Comparison of ENCODE assay signal across 8 cellular contexts in the genomic region with DNA sequence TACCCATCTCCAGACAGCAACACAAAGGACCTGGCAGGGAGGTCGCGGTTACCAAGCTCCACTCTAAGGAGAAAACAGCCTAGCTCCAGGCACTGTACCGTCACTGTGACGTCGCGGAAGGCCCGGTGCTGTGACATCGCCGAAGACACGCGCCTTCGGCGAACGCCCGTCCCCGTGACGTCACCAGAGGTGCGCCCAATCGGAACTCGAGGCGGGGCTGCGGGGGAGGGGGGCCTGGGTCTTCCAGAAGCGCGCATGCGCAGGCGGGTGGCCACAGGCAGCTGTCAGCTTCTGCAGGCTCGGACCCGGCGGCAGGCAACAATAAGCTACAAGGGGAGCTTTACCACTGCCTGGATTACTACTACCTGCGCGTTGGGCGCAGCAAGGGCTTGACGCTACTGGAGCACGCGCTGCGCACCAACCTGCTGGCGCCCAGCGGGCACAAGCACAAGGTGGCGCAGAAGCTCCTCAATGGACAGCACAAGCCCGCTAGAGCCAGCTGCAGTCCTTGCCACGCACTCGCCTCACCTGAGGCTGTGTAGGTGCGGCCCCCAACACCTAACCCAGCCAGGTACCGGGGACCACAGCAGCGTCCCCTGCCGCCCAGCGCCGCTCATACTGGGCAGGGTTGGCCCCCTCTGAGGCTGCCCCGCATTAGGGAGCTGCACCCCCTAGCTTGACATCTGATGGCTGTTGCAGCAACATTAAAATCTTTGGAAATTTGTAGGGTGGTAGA.
DNase-seq lines count a peak whose midpoint lies in the region; ATAC-seq and TF ChIP-seq lines count a peak whose summit lies in the region.

No MANE protein-coding gene starts in this region.

- DNase-seq in DMS79 treated with DMSO at 0.1 percent for 48 hours (lab: John Stamatoyannopoulos, UW) = peak; percentile 63
- peak; percentile 84 for DNase-seq in NCI-H2107 treated with DMSO at 0.1 percent for 48 hours (lab: John Stamatoyannopoulos, UW; ENCODE audit: unreplicated experiment)
- peak; percentile 86 for DNase-seq in activated CD8-positive, alpha-beta T cell treated with anti-CD3 and anti-CD28 coated beads, Interleukin-2, amount 10 ng/mL, durations not matched to agents 7 days and 5 days
- DNase-seq in stimulated activated CD4-positive, alpha-beta T cell treated with anti-CD3 and anti-CD28 coated beads, Interleukin-2, amount 100 ng/mL, for 4 hours (ENCODE audit: low read depth) = peak; percentile 82
- DNase-seq in NAMALWA (ENCODE audit: low spot score) = no peak

- no peaks in the 10 kb centered on the region for H3K36me3 Mint-ChIP-seq in activated CD8-positive, alpha-beta T cell treated with anti-CD3 and anti-CD28 coated beads, Interleukin-2, amount 10 ng/mL, durations not matched to agents 7 days and 5 days (ENCODE audit: low read depth)

- H3K9me3 Mint-ChIP-seq in activated CD8-positive, alpha-beta T cell treated with anti-CD3 and anti-CD28 coated beads, Interleukin-2, amount 10 ng/mL, durations not matched to agents 7 days and 5 days (ENCODE audit: insufficient read depth) = no peaks in the 10 kb centered on the region

- H3K4me3 ChIP-seq in HEK293 (ENCODE audit: low read depth, low read length) (peak overlapping the region; percentile 34), duodenal mucosa (ENCODE audit: low read depth in 1 of 2, low read length in 2 of 2) (peak overlapping the region; percentile 68 to 78), liver (ENCODE audit: low read depth in 1 of 3, low read length in 3 of 3) (peak overlapping the region; percentile 29 to 63 (median 49))

- TF ChIP-seq CTCF in HEK293 (tag by site-specific recombination; IDR thresholded peaks at IDR 0.05) (peak; percentile 68), liver (IDR thresholded peaks at IDR 0.05; ENCODE audit: low read depth, low read length, missing input control) (peak; percentile 44)

- H3K36me3 ChIP-seq in HEK293 (ENCODE audit: control insufficient read depth in 2 of 2, insufficient read depth in 1 of 2, low read length in 2 of 2) = no peaks in the 10 kb centered on the region; a peak in 1 of 3 replicates
- peaks cover 0 to 5% of the 10 kb centered on the region in 2 donors for H3K36me3 ChIP-seq in duodenal mucosa (ENCODE audit: control insufficient read depth in 1 of 2, insufficient read depth in 2 of 2, low read length in 2 of 2)
- H3K36me3 ChIP-seq in liver (ENCODE audit: control insufficient read depth in 4 of 4, insufficient read depth in 3 of 4, low read depth in 1 of 4, low read length in 3 of 4) = peaks cover 2 to 14% (median 11%) of the 10 kb centered on the region in 4 donors

- H3K27me3 Mint-ChIP-seq in activated CD8-positive, alpha-beta T cell treated with anti-CD3 and anti-CD28 coated beads, Interleukin-2, amount 10 ng/mL, durations not matched to agents 7 days and 5 days (ENCODE audit: low read depth) = no peaks in the 10 kb centered on the region

- H3K27ac Mint-ChIP-seq in activated CD8-positive, alpha-beta T cell treated with anti-CD3 and anti-CD28 coated beads, Interleukin-2, amount 10 ng/mL, durations not matched to agents 7 days and 5 days = peak overlapping the region; percentile 68

- no peak overlapping the region for H3K27ac ChIP-seq in HEK293 (ENCODE audit: extremely low read depth, low read depth, low read length)
- H3K27ac ChIP-seq in duodenal mucosa (ENCODE audit: low read depth, low read length) = no peak overlapping the region
- H3K27ac ChIP-seq in liver (ENCODE audit: low read depth in 1 of 2, low read length in 2 of 2) = peak overlapping the region; percentile 85 to 87

- WGBS in liver = 7% methylated on average over 49 of the region's 49 CpGs

- H3K9ac ChIP-seq in duodenal mucosa (ENCODE audit: low read depth in 1 of 2, low read length in 2 of 2) = peak overlapping the region; percentile 50 to 64
- no peak overlapping the region for H3K9ac ChIP-seq in liver (ENCODE audit: low read depth in 1 of 2, low read length in 2 of 2)

- CTCF ChIA-PET in HEK293 (lab: Yijun Ruan, JAX) = interaction anchor here (0.6 to 1.4 kb wide), 13 partner anchors 8 to 364 kb away, joined by 3 to 8 read pairs (median 4); no protein-coding TSS in a partner anchor
- CTCF ChIA-PET in activated CD8-positive, alpha-beta T cell treated with anti-CD3 and anti-CD28 coated beads, Interleukin-2, amount 10 ng/mL, durations not matched to agents 7 days and 5 days (lab: Charles Lee) = interaction anchor here (0.8 to 1.4 kb wide), 6 partner anchors 8 to 338 kb away, joined by 3 to 4 read pairs (median 4); a partner anchor contains a TSS

- H3K4me3 Mint-ChIP-seq in activated CD8-positive, alpha-beta T cell treated with anti-CD3 and anti-CD28 coated beads, Interleukin-2, amount 10 ng/mL, durations not matched to agents 7 days and 5 days = peak overlapping the region; percentile 68

- H3K9me3 ChIP-seq in HEK293 (ENCODE audit: control insufficient read depth, insufficient read depth, low read depth, low read length) (no peaks in the 10 kb centered on the region), duodenal mucosa (ENCODE audit: control insufficient read depth in 1 of 2, low read length in 2 of 2) (no peaks in the 10 kb centered on the region), liver (ENCODE audit: control insufficient read depth in 4 of 4, low read length in 3 of 4) (no peaks in the 10 kb centered on the region)

- POLR2A ChIA-PET in HEK293 (lab: Yijun Ruan, JAX) = interaction anchor here (1.0 to 1.4 kb wide), 3 partner anchors 80 to 240 kb away, joined by 3 to 6 read pairs (median 6); a partner anchor contains a TSS
- POLR2A ChIA-PET in activated CD8-positive, alpha-beta T cell treated with anti-CD3 and anti-CD28 coated beads, Interleukin-2, amount 10 ng/mL, durations not matched to agents 7 days and 5 days (lab: Charles Lee) = interaction anchor here (0.8 to 1.7 kb wide), 2 partner anchors 80 to 431 kb away, joined by 4 to 5 read pairs; no protein-coding TSS in a partner anchor

- peak; percentile 80 for TF ChIP-seq RAD21 in liver (IDR thresholded peaks at IDR 0.05)

- H3K4me1 Mint-ChIP-seq in activated CD8-positive, alpha-beta T cell treated with anti-CD3 and anti-CD28 coated beads, Interleukin-2, amount 10 ng/mL, durations not matched to agents 7 days and 5 days (ENCODE audit: low read depth) = peaks cover 23% of the 10 kb centered on the region

- peak; percentile 88 for ATAC-seq in activated CD8-positive, alpha-beta T cell treated with anti-CD3 and anti-CD28 coated beads, Interleukin-2, amount 10 ng/mL, durations not matched to agents 7 days and 5 days

- no peaks in the 10 kb centered on the region for H3K4me1 ChIP-seq in HEK293 (ENCODE audit: control insufficient read depth, insufficient read depth, low read length)
- H3K4me1 ChIP-seq in duodenal mucosa (ENCODE audit: control insufficient read depth in 1 of 2, insufficient read depth in 2 of 2, low read length in 2 of 2) = peaks cover 7 to 9% of the 10 kb centered on the region in 2 donors
- peaks cover 3 to 12% (median 6%) of the 10 kb centered on the region in 4 donors for H3K4me1 ChIP-seq in liver (ENCODE audit: control insufficient read depth in 4 of 4, insufficient read depth in 4 of 4, low read length in 3 of 4)

- H3K27me3 ChIP-seq in duodenal mucosa (ENCODE audit: control insufficient read depth in 1 of 2, insufficient read depth in 2 of 2, low read length in 2 of 2) (no peaks in the 10 kb centered on the region), liver (ENCODE audit: control insufficient read depth in 4 of 4, insufficient read depth in 4 of 4, low read length in 3 of 4) (no peaks in the 10 kb centered on the region)

TF ChIP-seq in HEK293, 187 proteins besides CTCF, POLR2A, EP300 and RAD21 (continues in another document):
- TF ChIP-seq KLF8 (tag by site-specific recombination; IDR thresholded peaks at IDR 0.05) (peak; percentile 49; the same call in 1 of the 2 replicates), ZBTB8A (tag by site-specific recombination; IDR thresholded peaks at IDR 0.05) (peak; percentile 68), OSR2 (tag by site-specific recombination; IDR thresholded peaks at IDR 0.05) (peak; percentile 51; the same call in 1 of the 2 replicates), ZBTB20 (tag by site-specific recombination; IDR thresholded peaks at IDR 0.05) (0 out of 2 replicates have a peak, but pooled peaks have one; percentile 7), ZNF610 (tag by site-specific recombination; IDR thresholded peaks at IDR 0.05; ENCODE audit: borderline replicate concordance) (no peak), SP3 (tag by site-specific recombination; IDR thresholded peaks at IDR 0.05) (peak; percentile 61), ZIC2 (tag by site-specific recombination; IDR thresholded peaks at IDR 0.05) (peak; percentile 51)

TF ChIP-seq in liver, 16 proteins besides CTCF, POLR2A, EP300 and RAD21 (continues in another document):
- TF ChIP-seq YY1 (IDR thresholded peaks at IDR 0.05) (peak; percentile 64), FOXA1 (IDR thresholded peaks at IDR 0.05) (no peak), JUND (IDR thresholded peaks at IDR 0.05) (no peak), SP1 (IDR thresholded peaks at IDR 0.05) (peak; percentile 36), HNF4A (conservative IDR thresholded peaks at IDR 0.05) (no peak)
- TF ChIP-seq, protein P1, sequence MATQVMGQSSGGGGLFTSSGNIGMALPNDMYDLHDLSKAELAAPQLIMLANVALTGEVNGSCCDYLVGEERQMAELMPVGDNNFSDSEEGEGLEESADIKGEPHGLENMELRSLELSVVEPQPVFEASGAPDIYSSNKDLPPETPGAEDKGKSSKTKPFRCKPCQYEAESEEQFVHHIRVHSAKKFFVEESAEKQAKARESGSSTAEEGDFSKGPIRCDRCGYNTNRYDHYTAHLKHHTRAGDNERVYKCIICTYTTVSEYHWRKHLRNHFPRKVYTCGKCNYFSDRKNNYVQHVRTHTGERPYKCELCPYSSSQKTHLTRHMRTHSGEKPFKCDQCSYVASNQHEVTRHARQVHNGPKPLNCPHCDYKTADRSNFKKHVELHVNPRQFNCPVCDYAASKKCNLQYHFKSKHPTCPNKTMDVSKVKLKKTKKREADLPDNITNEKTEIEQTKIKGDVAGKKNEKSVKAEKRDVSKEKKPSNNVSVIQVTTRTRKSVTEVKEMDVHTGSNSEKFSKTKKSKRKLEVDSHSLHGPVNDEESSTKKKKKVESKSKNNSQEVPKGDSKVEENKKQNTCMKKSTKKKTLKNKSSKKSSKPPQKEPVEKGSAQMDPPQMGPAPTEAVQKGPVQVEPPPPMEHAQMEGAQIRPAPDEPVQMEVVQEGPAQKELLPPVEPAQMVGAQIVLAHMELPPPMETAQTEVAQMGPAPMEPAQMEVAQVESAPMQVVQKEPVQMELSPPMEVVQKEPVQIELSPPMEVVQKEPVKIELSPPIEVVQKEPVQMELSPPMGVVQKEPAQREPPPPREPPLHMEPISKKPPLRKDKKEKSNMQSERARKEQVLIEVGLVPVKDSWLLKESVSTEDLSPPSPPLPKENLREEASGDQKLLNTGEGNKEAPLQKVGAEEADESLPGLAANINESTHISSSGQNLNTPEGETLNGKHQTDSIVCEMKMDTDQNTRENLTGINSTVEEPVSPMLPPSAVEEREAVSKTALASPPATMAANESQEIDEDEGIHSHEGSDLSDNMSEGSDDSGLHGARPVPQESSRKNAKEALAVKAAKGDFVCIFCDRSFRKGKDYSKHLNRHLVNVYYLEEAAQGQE (IDR thresholded peaks at IDR 0.05) = peak; percentile 46

Comparison
In these comparisons a context has a peak if more than half of its experiments do, and no peak if none do; other contexts are left out.
1. H3K27ac ChIP-seq: peak in liver (2 of 2); none in HEK293 (single experiment) and duodenal mucosa (single experiment).
2. H3K9ac ChIP-seq: peak in duodenal mucosa (2 of 2); none in liver (0 of 2).
3. Peak in every context shown above with its lines, with median percentiles within 50 percentile points of each other: H3K4me3 ChIP-seq.